In genomic region chr12:53219956-53220856, GRCh38 we compare ENCODE assay signal across 8 cellular contexts. TPM values are rescaled to one million over a fixed set of nuclear protein-coding genes. Genes with fewer than 3 reads are reported as not detected.
A peak's percentile ranks its signal among the peaks of the same experiment; 100 is the strongest.
DNase-seq lines count a peak whose midpoint lies in the region; ATAC-seq and TF ChIP-seq lines count a peak whose summit lies in the region.

No MANE protein-coding gene starts in this region.

- no peak for TF ChIP-seq POLR2A in breast epithelium (IDR thresholded peaks at IDR 0.05)

- H3K36me3 ChIP-seq in breast epithelium: no peaks in the 10 kb centered on the region

- intact Hi-C loops in breast epithelium (cut with DNase I; ENCODE audit: low total_unique reads): loop anchor here (5.0 kb wide), 1 partner anchor 32 kb away; a partner anchor contains a TSS

- peaks cover 30 to 53% of the 10 kb centered on the region in 2 donors for H3K4me1 ChIP-seq in breast epithelium

- H3K9me3 ChIP-seq in breast epithelium: no peaks in the 10 kb centered on the region

- no peaks in the 10 kb centered on the region for H3K27me3 ChIP-seq in breast epithelium

- H3K4me3 ChIP-seq in LNCaP clone FGC (ENCODE audit: low read depth, low read length) (peak overlapping the region; percentile 57), breast epithelium (peak overlapping the region; percentile 58 to 77 (median 77))

- peak; percentile 86 for DNase-seq in EH (ENCODE audit: low read depth)
- DNase-seq in LNCaP clone FGC (ENCODE audit: low read depth): no peak
- DNase-seq in breast epithelium (ENCODE audit: low spot score in 2 of 2): peak in 1 of 2 donors; percentile 61
- peak; percentile 90 for DNase-seq in iris pigment epithelial cell (ENCODE audit: low read depth)
- DNase-seq in stimulated activated CD4-positive, alpha-beta T cell treated with anti-CD3 and anti-CD28 coated beads, Interleukin-12 subunit alpha, Interleukin-12 subunit beta, amount 100 ng/mL, for 4 hours: peak; percentile 68
- DNase-seq in NCI-H446 treated with DMSO at 0.1 percent for 48 hours (lab: John Stamatoyannopoulos, UW): no peak

- H3K27ac ChIP-seq in VCaP (peak overlapping the region; percentile 94), breast epithelium (peak overlapping the region; percentile 99 to 100)

- ATAC-seq in GM21737 (IDR thresholded peaks at IDR 0.05; ENCODE audit: unreplicated experiment): peak; percentile 27

- TF ChIP-seq CTCF in LNCaP clone FGC (IDR thresholded peaks at IDR 0.05; ENCODE audit: control insufficient read depth, extremely low read depth, insufficient read depth) (no peak), VCaP (conservative IDR thresholded peaks at IDR 0.05) (no peak), breast epithelium (IDR thresholded peaks at IDR 0.05) (peak in 1 of 3 donors; percentile 22)

RNA-seq across cellular contexts. Expression of gene RARG, which starts 11.8 kb away (rescaled TPM):
- 10 to 100 TPM; 12.2 to 39.8 (median 23.3) TPM for total RNA-seq in breast epithelium

RNA-seq across cellular contexts. Expression of gene ITGB7, which starts 13.2 kb away (rescaled TPM):
- total RNA-seq in breast epithelium: 1 to 10 TPM; 1.1 to 2.9 (median 2.9) TPM

RNA-seq across cellular contexts. Expression of gene CSAD, which starts 39.5 kb away (rescaled TPM):
- total RNA-seq in breast epithelium: 10 to 100 TPM; 60.2 to 74.1 (median 68.8) TPM

RNA-seq across cellular contexts. Expression of gene ZNF740, which starts 39.7 kb away (rescaled TPM):
- 10 to 100 TPM; 17.9 to 22.0 (median 19.3) TPM for total RNA-seq in breast epithelium

RNA-seq across cellular contexts. Expression of gene ESPL1, which starts 47.9 kb away (rescaled TPM):
- total RNA-seq in breast epithelium: 1 to 10 TPM in 2 of 3 donors, under 1 TPM in 1; 0.33 to 1.3 (median 1.2) TPM

Comparison
In these comparisons a context has a peak if more than half of its experiments do, and no peak if none do; other contexts are left out.
1. DNase-seq: peak in EH (single experiment), iris pigment epithelial cell (single experiment) and stimulated activated CD4-positive, alpha-beta T cell treated with anti-CD3 and anti-CD28 coated beads, Interleukin-12 subunit alpha, Interleukin-12 subunit beta, amount 100 ng/mL, for 4 hours (single experiment); none in LNCaP clone FGC (single experiment) and NCI-H446 treated with DMSO at 0.1 percent for 48 hours (single experiment).